In the genomic region with DNA sequence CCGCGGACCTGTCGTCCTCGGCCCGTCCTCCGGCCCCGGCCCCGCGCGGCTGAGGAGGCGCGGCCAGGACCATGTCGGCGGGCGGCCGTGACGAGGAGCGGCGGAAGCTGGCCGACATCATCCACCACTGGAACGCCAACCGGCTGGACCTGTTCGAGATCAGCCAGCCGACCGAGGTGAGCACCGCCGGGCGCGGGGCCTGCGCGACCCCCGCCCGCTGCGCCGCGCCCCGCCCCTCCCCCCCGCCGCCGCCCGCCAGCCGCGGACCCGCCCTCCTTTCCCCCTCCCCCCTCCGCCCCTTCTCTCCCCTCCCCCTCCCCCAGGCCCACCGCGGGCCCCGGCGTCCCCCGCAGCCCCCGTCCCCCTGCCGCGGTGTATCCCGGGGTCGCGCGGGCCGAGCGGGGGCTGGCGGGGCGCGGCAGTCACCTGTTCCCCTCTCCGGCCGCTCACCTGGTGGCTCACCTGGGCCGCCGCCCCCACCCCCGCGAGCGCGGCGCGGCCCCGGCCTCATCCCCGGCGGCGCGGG, we compare ENCODE assay signal across 1 cellular context.
TF ChIP-seq lines count a peak whose summit lies in the region.

No MANE protein-coding gene starts in this region.

TF ChIP-seq in WTC11, 78 proteins besides CTCF, POLR2A, EP300 and RAD21 (continued from another document):
- TF ChIP-seq, protein P1, sequence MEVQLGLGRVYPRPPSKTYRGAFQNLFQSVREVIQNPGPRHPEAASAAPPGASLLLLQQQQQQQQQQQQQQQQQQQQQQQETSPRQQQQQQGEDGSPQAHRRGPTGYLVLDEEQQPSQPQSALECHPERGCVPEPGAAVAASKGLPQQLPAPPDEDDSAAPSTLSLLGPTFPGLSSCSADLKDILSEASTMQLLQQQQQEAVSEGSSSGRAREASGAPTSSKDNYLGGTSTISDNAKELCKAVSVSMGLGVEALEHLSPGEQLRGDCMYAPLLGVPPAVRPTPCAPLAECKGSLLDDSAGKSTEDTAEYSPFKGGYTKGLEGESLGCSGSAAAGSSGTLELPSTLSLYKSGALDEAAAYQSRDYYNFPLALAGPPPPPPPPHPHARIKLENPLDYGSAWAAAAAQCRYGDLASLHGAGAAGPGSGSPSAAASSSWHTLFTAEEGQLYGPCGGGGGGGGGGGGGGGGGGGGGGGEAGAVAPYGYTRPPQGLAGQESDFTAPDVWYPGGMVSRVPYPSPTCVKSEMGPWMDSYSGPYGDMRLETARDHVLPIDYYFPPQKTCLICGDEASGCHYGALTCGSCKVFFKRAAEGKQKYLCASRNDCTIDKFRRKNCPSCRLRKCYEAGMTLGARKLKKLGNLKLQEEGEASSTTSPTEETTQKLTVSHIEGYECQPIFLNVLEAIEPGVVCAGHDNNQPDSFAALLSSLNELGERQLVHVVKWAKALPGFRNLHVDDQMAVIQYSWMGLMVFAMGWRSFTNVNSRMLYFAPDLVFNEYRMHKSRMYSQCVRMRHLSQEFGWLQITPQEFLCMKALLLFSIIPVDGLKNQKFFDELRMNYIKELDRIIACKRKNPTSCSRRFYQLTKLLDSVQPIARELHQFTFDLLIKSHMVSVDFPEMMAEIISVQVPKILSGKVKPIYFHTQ (CRISPR knock-in tag; IDR thresholded peaks at IDR 0.05), result no peak
